ENCODE assay signal across 13 cellular contexts in genomic region chr11:2590951-2591754, GRCh38.
DNase-seq lines count a peak whose midpoint lies in the region; ATAC-seq and TF ChIP-seq lines count a peak whose summit lies in the region.
"Had no signal": no experiment of that assay in that cellular context is flagged by ENCODE, and none has a peak within 500 bp of the region (broad histone marks: within the 10 kb centered on the region; RNA-seq: fewer than 3 reads in every experiment).

No MANE protein-coding gene starts in this region.

- no peaks in the 10 kb centered on the region for H4K20me1 ChIP-seq in OCI-LY7 (ENCODE audit: insufficient read depth, low read length)

- H3K27ac ChIP-seq in left ventricle myocardium inferior (replicated peaks), result no peak overlapping the region
- no peak overlapping the region for H3K27ac ChIP-seq in left lung
- H3K27ac ChIP-seq in OCI-LY7 (ENCODE audit: low read depth, low read length, poor library complexity, severe bottlenecking), result no peak overlapping the region
- H3K27ac ChIP-seq: foreskin keratinocyte had no signal

- POLR2A ChIA-PET in OCI-LY7 (lab: Charles Lee), result no interaction called here

- intact Hi-C loops in Right ventricle myocardium superior (cut with DNase I), result no loop called here
- intact Hi-C loops in left ventricle myocardium inferior (cut with micrococcal nuclease), result no loop called here
- intact Hi-C loops in left lung (cut with DNase I), result no loop called here
- intact Hi-C loops in OCI-LY7 (cut with micrococcal nuclease; ENCODE audit: unreplicated experiment), result no loop called here

- no peaks in the 10 kb centered on the region for H3K9me2 ChIP-seq in OCI-LY7 (ENCODE audit: insufficient read depth, low read length)

- H3K9me3 ChIP-seq in left ventricle myocardium inferior (replicated peaks) (no peaks in the 10 kb centered on the region), left lung (peaks cover 0 to 3% of the 10 kb centered on the region in 2 donors), OCI-LY7 (ENCODE audit: low read length) (no peaks in the 10 kb centered on the region)
- H3K9me3 ChIP-seq: adrenal gland had no signal

- no peak overlapping the region for H3K4me2 ChIP-seq in OCI-LY7 (ENCODE audit: low read length)

- ATAC-seq in Right ventricle myocardium superior (ENCODE audit: poor library complexity), result no peak
- no peak for ATAC-seq in left lung
- ATAC-seq: foreskin keratinocyte had no signal

- H2AFZ ChIP-seq in OCI-LY7 (ENCODE audit: low read length), result no peak overlapping the region

- BruUV-seq in OCI-LY7 (replicated peaks; lab: Mats Ljungman, UMichigan), result no TSS peak

- H3K36me3 ChIP-seq in left ventricle myocardium inferior (peaks cover 8% of the 10 kb centered on the region), left lung (peaks cover 0 to 35% of the 10 kb centered on the region in 2 donors), OCI-LY7 (ENCODE audit: insufficient read depth, low read length) (no peaks in the 10 kb centered on the region)

- no peaks in the 10 kb centered on the region for H3K79me2 ChIP-seq in OCI-LY7 (ENCODE audit: insufficient read depth, low read depth, low read length)

- DNase-seq in Right ventricle myocardium superior (peak; percentile 30), left ventricle myocardium inferior (no peak), astrocyte of the hippocampus (ENCODE audit: low read depth, low spot score) (peak; percentile 44), left lung (peak; percentile 27 to 76), superior temporal gyrus (ENCODE audit: extremely low spot score) (peak; percentile 83), NCI-H345 treated with DMSO at 0.1 percent for 48 hours (lab: John Stamatoyannopoulos, UW; ENCODE audit: unreplicated experiment) (no peak), OCI-LY7 (ENCODE audit: low spot score) (no peak), OCI-M1 (lab: John Stamatoyannopoulos, UW) (no peak)
- DNase-seq: activated CD4-positive, CD25-positive, alpha-beta regulatory T cell; foreskin keratinocyte; NCI-H2171 treated with DMSO at 0.1 percent for 48 hours; stimulated activated CD4-positive, alpha-beta T cell treated with anti-CD3 and anti-CD28 coated beads, Interleukin-15, amount 100 ng/mL, for 24 hours had no signal

- no peak for TF ChIP-seq CTCF in left ventricle myocardium inferior (IDR thresholded peaks at IDR 0.05; ENCODE audit: borderline replicate concordance)
- no peak for TF ChIP-seq CTCF in left lung (IDR thresholded peaks at IDR 0.05)
- no peak for TF ChIP-seq CTCF in OCI-LY7 (conservative IDR thresholded peaks at IDR 0.05; ENCODE audit: low read length)

- CTCF ChIA-PET in OCI-LY7 (lab: Charles Lee; ENCODE audit: unreplicated experiment), result no interaction called here

- H3K4me1 ChIP-seq in left ventricle myocardium inferior, result no peaks in the 10 kb centered on the region
- H3K4me1 ChIP-seq in left lung, result no peaks in the 10 kb centered on the region
- no peaks in the 10 kb centered on the region for H3K4me1 ChIP-seq in OCI-LY7 (ENCODE audit: insufficient read depth, low read length, poor library complexity, severe bottlenecking)
- H3K4me1 ChIP-seq: adrenal gland, foreskin keratinocyte had no signal

- H3K4me3 ChIP-seq in left ventricle myocardium inferior (no peak overlapping the region), left lung (no peak overlapping the region), OCI-LY7 (ENCODE audit: low read depth, low read length, poor library complexity, severe bottlenecking) (no peak overlapping the region)
- H3K4me3 ChIP-seq: adrenal gland had no signal

- H3K27me3 ChIP-seq in left ventricle myocardium inferior (ENCODE audit: low read depth), result no peaks in the 10 kb centered on the region
- H3K27me3 ChIP-seq in left lung, result no peaks in the 10 kb centered on the region
- H3K27me3 ChIP-seq: adrenal gland, foreskin keratinocyte had no signal

Comparison
In these comparisons a context has a peak if more than half of its experiments do, and no peak if none do; other contexts are left out.
1. DNase-seq: peak in Right ventricle myocardium superior (single experiment), astrocyte of the hippocampus (single experiment), left lung (2 of 2) and superior temporal gyrus (single experiment); none in left ventricle myocardium inferior (single experiment), NCI-H345 treated with DMSO at 0.1 percent for 48 hours (single experiment), OCI-LY7 (single experiment) and OCI-M1 (single experiment).